In the genomic region with DNA sequence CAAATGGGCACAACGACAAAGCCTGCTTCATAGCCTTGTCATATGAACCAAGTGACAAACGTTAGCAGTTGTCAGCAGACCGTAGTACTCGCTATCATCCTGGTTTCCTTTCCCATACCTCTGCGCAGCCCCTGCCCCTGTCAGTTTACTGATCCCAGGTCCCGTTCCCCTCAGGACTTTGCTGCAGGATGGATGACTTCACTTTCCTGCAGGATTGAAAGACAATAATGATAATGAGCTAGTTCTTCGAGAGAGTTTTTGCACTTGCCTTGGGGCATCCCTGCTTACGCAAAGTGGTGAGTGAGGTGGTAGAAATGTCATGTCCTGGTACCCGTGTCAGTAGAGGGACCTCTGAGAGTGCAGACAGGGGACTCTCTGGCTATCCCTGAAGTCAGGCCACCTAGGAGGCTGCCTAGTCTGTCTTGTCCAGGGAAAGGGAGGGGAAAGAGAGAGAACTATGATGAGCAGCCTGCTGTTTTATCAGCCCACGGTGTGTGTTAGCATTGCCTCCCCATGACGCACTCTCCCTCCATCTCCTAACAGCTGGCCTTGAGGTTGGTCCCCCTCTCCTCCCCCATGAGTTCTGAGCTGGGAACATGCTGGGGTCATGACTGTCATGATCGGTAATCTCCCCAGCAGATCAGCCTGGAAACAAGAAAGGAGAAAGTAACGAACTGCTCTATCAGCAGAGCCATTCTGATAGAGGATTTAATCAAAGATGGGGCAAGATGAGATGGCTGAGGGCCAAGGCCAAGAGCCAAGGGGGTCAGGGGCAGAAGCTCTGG, we compare ENCODE assay signal across 1 cellular context.
TF ChIP-seq lines count a peak whose summit lies in the region.

No MANE protein-coding gene starts in this region.

TF ChIP-seq in WTC11, 78 proteins besides CTCF, POLR2A, EP300 and RAD21 (continued from another document):
- TF ChIP-seq ZNF219 (CRISPR knock-in tag; IDR thresholded peaks at IDR 0.05; ENCODE audit: borderline replicate concordance) (no peak), RORB (CRISPR knock-in tag; IDR thresholded peaks at IDR 0.05) (no peak)
